14 cellular contexts compared by ENCODE assay signal in genomic region chr4:169437299-169438047, GRCh38.
DNase-seq lines count a peak whose midpoint lies in the region; ATAC-seq and TF ChIP-seq lines count a peak whose summit lies in the region.
"Had no signal": no experiment of that assay in that cellular context is flagged by ENCODE, and none has a peak within 500 bp of the region (broad histone marks: within the 10 kb centered on the region; RNA-seq: fewer than 3 reads in every experiment).

No MANE protein-coding gene starts in this region.

- H3K4me1 ChIP-seq in Karpas-422 (ENCODE audit: low read length) (peaks cover 48% of the 10 kb centered on the region), PC-3 (ENCODE audit: insufficient read depth, low read length) (no peaks in the 10 kb centered on the region)
- H3K4me1 ChIP-seq: BLaER1 had no signal

- peaks cover 6% of the 10 kb centered on the region; the same call in 1 of the 2 replicates for H3K79me2 ChIP-seq in Karpas-422 (ENCODE audit: low read length)
- no peaks in the 10 kb centered on the region for H3K79me2 ChIP-seq in PC-3 (ENCODE audit: low read length)

- ATAC-seq in GM18499 (IDR thresholded peaks at IDR 0.05; ENCODE audit: insufficient read depth, unreplicated experiment) (peak; percentile 83), GM19455 (IDR thresholded peaks at IDR 0.05; ENCODE audit: unreplicated experiment) (peak; percentile 94), HG02938 (IDR thresholded peaks at IDR 0.05; ENCODE audit: unreplicated experiment) (peak; percentile 92), PC-3 (no peak)
- ATAC-seq: left cardiac atrium had no signal

- H3K27me3 ChIP-seq in Karpas-422 (ENCODE audit: low read length), result no peaks in the 10 kb centered on the region
- H3K27me3 ChIP-seq in PC-3 (ENCODE audit: low read length), result no peaks in the 10 kb centered on the region
- H3K27me3 ChIP-seq: BLaER1, breast epithelium, ovary had no signal

- peak overlapping the region; percentile 59 for H3K4me3 ChIP-seq in Karpas-422 (ENCODE audit: low read length)
- H3K4me3 ChIP-seq in PC-3 (ENCODE audit: low read length), result no peak overlapping the region
- H3K4me3 ChIP-seq: BLaER1, breast epithelium, ovary had no signal

- intact Hi-C loops in PC-3 (cut with micrococcal nuclease), result no loop called here

- no peaks in the 10 kb centered on the region for H3F3A ChIP-seq in PC-3 (ENCODE audit: low read length, unreplicated experiment)

- H3K9me2 ChIP-seq in Karpas-422 (replicated peaks; ENCODE audit: insufficient read depth, low read length) (no peaks in the 10 kb centered on the region), PC-3 (replicated peaks; ENCODE audit: low read length) (no peaks in the 10 kb centered on the region)

- H2AFZ ChIP-seq in Karpas-422 (ENCODE audit: low read length), result no peak overlapping the region
- no peak overlapping the region for H2AFZ ChIP-seq in PC-3 (ENCODE audit: low read length)

- BruUV-seq in PC-3 (replicated peaks; lab: Mats Ljungman, UMichigan), result no TSS peak

- H3K27ac ChIP-seq in Karpas-422 (ENCODE audit: low read length) (peak overlapping the region; percentile 91), substantia nigra (ENCODE audit: low read depth, low read length, poor library complexity, severe bottlenecking) (no peak overlapping the region), PC-3 (ENCODE audit: low read length) (no peak overlapping the region)
- H3K27ac ChIP-seq: BLaER1, breast epithelium, ovary had no signal

- DNase-seq in Karpas-422, result peak; percentile 70
- DNase-seq in T1000 (lab: John Stamatoyannopoulos, UW), result no peak
- no peak for DNase-seq in substantia nigra (lab: John Stamatoyannopoulos, UW)
- DNase-seq in PC-3, result no peak
- DNase-seq in stimulated activated CD4-positive, alpha-beta T cell treated with anti-CD3 and anti-CD28 coated beads, Interleukin-2, amount 100 ng/mL, for 48 hours, result no peak
- DNase-seq: left cardiac atrium, NCI-H345, ovary, T-helper 1 cell had no signal

- H3K9ac ChIP-seq in Karpas-422 (ENCODE audit: low read length) (peak overlapping the region; percentile 64), PC-3 (ENCODE audit: low read length) (no peak overlapping the region)
- H3K9ac ChIP-seq: BLaER1 had no signal

- H3K9me3 ChIP-seq in Karpas-422 (ENCODE audit: low read length), result no peaks in the 10 kb centered on the region
- no peaks in the 10 kb centered on the region for H3K9me3 ChIP-seq in PC-3 (ENCODE audit: low read length)
- H3K9me3 ChIP-seq: breast epithelium, ovary had no signal

- TF ChIP-seq CTCF in PC-3 (conservative IDR thresholded peaks at IDR 0.05; ENCODE audit: low read depth, low read length), result no peak

- no peaks in the 10 kb centered on the region for H4K20me1 ChIP-seq in Karpas-422 (ENCODE audit: insufficient read depth, low read depth, low read length)
- H4K20me1 ChIP-seq in PC-3 (ENCODE audit: low read length), result no peaks in the 10 kb centered on the region
- H4K20me1 ChIP-seq: BLaER1 had no signal

- CTCF ChIA-PET in PC-3 (lab: Charles Lee), result no interaction called here

- H3K4me2 ChIP-seq in Karpas-422 (ENCODE audit: low read depth, low read length, poor library complexity, severe bottlenecking) (peak overlapping the region; percentile 67), PC-3 (ENCODE audit: low read length) (no peak overlapping the region)
- H3K4me2 ChIP-seq: BLaER1 had no signal

- H3K36me3 ChIP-seq in Karpas-422 (ENCODE audit: insufficient read depth, low read length) (no peaks in the 10 kb centered on the region), PC-3 (ENCODE audit: low read depth, low read length) (no peaks in the 10 kb centered on the region)
- H3K36me3 ChIP-seq: breast epithelium, ovary had no signal

- POLR2A ChIA-PET in PC-3 (lab: Charles Lee; ENCODE audit: unreplicated experiment), result interaction anchor here (0.7 kb wide), 1 partner anchor 367 kb away, joined by 3 read pairs; no protein-coding TSS in a partner anchor
